In the genomic region with DNA sequence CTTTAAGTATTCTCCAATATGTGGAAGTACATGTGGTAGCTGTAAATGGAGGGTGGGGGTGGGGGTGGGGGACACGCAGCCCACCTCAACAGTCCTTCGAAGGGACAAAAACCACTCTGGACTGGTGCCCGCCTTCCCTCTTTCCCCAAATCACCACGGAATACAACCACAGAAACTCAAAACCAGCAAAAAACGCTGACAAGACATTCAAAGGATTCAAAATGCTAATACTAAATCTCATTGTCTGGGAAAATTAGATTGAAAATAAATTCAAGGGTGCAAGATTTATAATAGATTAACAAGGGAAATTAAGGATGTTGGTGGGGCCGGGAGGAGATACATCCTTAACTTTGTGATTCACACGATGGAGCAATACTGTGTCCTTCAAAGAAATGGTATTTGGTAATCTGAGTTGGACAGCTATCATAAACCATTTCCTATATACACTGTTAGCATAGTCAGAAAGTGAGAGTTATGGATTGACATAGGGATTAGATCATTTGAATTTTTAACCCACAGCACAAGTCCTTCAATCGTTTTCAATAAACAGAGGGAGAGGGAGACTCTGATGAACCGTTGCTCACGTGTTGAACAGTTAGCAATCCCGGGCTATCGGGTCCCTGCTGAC, we compare ENCODE assay signal across 1 cellular context.
TF ChIP-seq lines count a peak whose summit lies in the region.

No MANE protein-coding gene starts in this region.

TF ChIP-seq in K562, 482 proteins besides CTCF, POLR2A, EP300 and RAD21 (continued from another document and continues in another):
- TF ChIP-seq, protein P1, sequence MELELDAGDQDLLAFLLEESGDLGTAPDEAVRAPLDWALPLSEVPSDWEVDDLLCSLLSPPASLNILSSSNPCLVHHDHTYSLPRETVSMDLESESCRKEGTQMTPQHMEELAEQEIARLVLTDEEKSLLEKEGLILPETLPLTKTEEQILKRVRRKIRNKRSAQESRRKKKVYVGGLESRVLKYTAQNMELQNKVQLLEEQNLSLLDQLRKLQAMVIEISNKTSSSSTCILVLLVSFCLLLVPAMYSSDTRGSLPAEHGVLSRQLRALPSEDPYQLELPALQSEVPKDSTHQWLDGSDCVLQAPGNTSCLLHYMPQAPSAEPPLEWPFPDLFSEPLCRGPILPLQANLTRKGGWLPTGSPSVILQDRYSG (tag; conservative IDR thresholded peaks at IDR 0.05; ENCODE audit: low read depth), result no peak
- TF ChIP-seq SP1 (CRISPR knock-in tag; IDR thresholded peaks at IDR 0.05), result no peak
- TF ChIP-seq, protein P2, sequence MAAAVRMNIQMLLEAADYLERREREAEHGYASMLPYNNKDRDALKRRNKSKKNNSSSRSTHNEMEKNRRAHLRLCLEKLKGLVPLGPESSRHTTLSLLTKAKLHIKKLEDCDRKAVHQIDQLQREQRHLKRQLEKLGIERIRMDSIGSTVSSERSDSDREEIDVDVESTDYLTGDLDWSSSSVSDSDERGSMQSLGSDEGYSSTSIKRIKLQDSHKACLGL (CRISPR knock-in tag; IDR thresholded peaks at IDR 0.05; ENCODE audit: borderline replicate concordance, poor library complexity, severe bottlenecking), result no peak
- TF ChIP-seq, protein P3, sequence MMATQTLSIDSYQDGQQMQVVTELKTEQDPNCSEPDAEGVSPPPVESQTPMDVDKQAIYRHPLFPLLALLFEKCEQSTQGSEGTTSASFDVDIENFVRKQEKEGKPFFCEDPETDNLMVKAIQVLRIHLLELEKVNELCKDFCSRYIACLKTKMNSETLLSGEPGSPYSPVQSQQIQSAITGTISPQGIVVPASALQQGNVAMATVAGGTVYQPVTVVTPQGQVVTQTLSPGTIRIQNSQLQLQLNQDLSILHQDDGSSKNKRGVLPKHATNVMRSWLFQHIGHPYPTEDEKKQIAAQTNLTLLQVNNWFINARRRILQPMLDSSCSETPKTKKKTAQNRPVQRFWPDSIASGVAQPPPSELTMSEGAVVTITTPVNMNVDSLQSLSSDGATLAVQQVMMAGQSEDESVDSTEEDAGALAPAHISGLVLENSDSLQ (IDR thresholded peaks at IDR 0.05), result peak; percentile 5; the same call in 1 of the 2 replicates
- no peak for TF ChIP-seq THRAP3 (IDR thresholded peaks at IDR 0.05; ENCODE audit: borderline replicate concordance)
- no peak for TF ChIP-seq ZFPM2 (CRISPR knock-in tag; IDR thresholded peaks at IDR 0.05)
- TF ChIP-seq TAF7 (tag; IDR thresholded peaks at IDR 0.05), result no peak
- no peak for TF ChIP-seq FOXA1 (IDR thresholded peaks at IDR 0.05; ENCODE audit: borderline replicate concordance)
- TF ChIP-seq POLR2B (IDR thresholded peaks at IDR 0.05; ENCODE audit: low read depth, partially characterized antibody), result no peak
- TF ChIP-seq, protein P4, sequence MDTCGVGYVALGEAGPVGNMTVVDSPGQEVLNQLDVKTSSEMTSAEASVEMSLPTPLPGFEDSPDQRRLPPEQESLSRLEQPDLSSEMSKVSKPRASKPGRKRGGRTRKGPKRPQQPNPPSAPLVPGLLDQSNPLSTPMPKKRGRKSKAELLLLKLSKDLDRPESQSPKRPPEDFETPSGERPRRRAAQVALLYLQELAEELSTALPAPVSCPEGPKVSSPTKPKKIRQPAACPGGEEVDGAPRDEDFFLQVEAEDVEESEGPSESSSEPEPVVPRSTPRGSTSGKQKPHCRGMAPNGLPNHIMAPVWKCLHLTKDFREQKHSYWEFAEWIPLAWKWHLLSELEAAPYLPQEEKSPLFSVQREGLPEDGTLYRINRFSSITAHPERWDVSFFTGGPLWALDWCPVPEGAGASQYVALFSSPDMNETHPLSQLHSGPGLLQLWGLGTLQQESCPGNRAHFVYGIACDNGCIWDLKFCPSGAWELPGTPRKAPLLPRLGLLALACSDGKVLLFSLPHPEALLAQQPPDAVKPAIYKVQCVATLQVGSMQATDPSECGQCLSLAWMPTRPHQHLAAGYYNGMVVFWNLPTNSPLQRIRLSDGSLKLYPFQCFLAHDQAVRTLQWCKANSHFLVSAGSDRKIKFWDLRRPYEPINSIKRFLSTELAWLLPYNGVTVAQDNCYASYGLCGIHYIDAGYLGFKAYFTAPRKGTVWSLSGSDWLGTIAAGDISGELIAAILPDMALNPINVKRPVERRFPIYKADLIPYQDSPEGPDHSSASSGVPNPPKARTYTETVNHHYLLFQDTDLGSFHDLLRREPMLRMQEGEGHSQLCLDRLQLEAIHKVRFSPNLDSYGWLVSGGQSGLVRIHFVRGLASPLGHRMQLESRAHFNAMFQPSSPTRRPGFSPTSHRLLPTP (IDR thresholded peaks at IDR 0.05; ENCODE audit: borderline replicate concordance, extremely low read depth, insufficient read length), result no peak
- TF ChIP-seq, protein P5, sequence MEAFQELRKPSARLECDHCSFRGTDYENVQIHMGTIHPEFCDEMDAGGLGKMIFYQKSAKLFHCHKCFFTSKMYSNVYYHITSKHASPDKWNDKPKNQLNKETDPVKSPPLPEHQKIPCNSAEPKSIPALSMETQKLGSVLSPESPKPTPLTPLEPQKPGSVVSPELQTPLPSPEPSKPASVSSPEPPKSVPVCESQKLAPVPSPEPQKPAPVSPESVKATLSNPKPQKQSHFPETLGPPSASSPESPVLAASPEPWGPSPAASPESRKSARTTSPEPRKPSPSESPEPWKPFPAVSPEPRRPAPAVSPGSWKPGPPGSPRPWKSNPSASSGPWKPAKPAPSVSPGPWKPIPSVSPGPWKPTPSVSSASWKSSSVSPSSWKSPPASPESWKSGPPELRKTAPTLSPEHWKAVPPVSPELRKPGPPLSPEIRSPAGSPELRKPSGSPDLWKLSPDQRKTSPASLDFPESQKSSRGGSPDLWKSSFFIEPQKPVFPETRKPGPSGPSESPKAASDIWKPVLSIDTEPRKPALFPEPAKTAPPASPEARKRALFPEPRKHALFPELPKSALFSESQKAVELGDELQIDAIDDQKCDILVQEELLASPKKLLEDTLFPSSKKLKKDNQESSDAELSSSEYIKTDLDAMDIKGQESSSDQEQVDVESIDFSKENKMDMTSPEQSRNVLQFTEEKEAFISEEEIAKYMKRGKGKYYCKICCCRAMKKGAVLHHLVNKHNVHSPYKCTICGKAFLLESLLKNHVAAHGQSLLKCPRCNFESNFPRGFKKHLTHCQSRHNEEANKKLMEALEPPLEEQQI (IDR thresholded peaks at IDR 0.05), result no peak
- peak; percentile 92 for TF ChIP-seq C11orf30 (IDR thresholded peaks at IDR 0.05; ENCODE audit: low read depth)
- no peak for TF ChIP-seq ZBTB1 (CRISPR knock-in tag; IDR thresholded peaks at IDR 0.05; ENCODE audit: borderline replicate concordance, low read depth)
- TF ChIP-seq CBFB (CRISPR knock-in tag; IDR thresholded peaks at IDR 0.05), result no peak
- TF ChIP-seq MAFF (IDR thresholded peaks at IDR 0.05; ENCODE audit: low read length), result peak; percentile 87
- peak; percentile 18; the same call in 1 of the 2 replicates for TF ChIP-seq DPF2 (IDR thresholded peaks at IDR 0.05)
- TF ChIP-seq, protein P6, sequence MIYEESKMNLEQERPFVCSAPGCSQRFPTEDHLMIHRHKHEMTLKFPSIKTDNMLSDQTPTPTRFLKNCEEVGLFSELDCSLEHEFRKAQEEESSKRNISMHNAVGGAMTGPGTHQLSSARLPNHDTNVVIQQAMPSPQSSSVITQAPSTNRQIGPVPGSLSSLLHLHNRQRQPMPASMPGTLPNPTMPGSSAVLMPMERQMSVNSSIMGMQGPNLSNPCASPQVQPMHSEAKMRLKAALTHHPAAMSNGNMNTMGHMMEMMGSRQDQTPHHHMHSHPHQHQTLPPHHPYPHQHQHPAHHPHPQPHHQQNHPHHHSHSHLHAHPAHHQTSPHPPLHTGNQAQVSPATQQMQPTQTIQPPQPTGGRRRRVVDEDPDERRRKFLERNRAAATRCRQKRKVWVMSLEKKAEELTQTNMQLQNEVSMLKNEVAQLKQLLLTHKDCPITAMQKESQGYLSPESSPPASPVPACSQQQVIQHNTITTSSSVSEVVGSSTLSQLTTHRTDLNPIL (CRISPR knock-in tag; IDR thresholded peaks at IDR 0.05), result no peak
- TF ChIP-seq CEBPG (CRISPR knock-in tag; IDR thresholded peaks at IDR 0.05), result no peak
- peak; percentile 46 to 79 for TF ChIP-seq CEBPG (tag; conservative IDR thresholded peaks at IDR 0.05 in 1 of 2, IDR thresholded peaks at IDR 0.05 in 1 of 2)
- TF ChIP-seq ILF3 (IDR thresholded peaks at IDR 0.05; ENCODE audit: borderline replicate concordance), result no peak
- 0 out of 4 replicates have a peak, but pooled peaks of 1 of the 2 experiments have one; percentile 7 for TF ChIP-seq HDAC1 (IDR thresholded peaks at IDR 0.05)
- no peak for TF ChIP-seq MYNN (IDR thresholded peaks at IDR 0.05)
- no peak for TF ChIP-seq MYNN (CRISPR knock-in tag; IDR thresholded peaks at IDR 0.05)
- peak; percentile 84 for TF ChIP-seq MAFG (tag; conservative IDR thresholded peaks at IDR 0.05)
- TF ChIP-seq RUNX1 (IDR thresholded peaks at IDR 0.05; ENCODE audit: low read depth), result no peak
- TF ChIP-seq RBM34 (IDR thresholded peaks at IDR 0.05; ENCODE audit: borderline replicate concordance, insufficient read depth, low read length), result no peak
- TF ChIP-seq ZNF707 (CRISPR knock-in tag; conservative IDR thresholded peaks at IDR 0.05), result no peak
- TF ChIP-seq POU5F1 (IDR thresholded peaks at IDR 0.05; ENCODE audit: borderline replicate concordance, low read depth, low read length, partially characterized antibody), result no peak
- TF ChIP-seq DNMT1 (IDR thresholded peaks at IDR 0.05), result no peak
- no peak for TF ChIP-seq ZNF445 (CRISPR knock-in tag; IDR thresholded peaks at IDR 0.05; ENCODE audit: low read depth)
- no peak for TF ChIP-seq SETDB1 (IDR thresholded peaks at IDR 0.05; ENCODE audit: low read length)
- TF ChIP-seq MBD2 (IDR thresholded peaks at IDR 0.05; ENCODE audit: borderline replicate concordance, low read depth), result no peak
- TF ChIP-seq MYBL2 (IDR thresholded peaks at IDR 0.05; ENCODE audit: low read depth), result no peak
- no peak for TF ChIP-seq MYBL2 (CRISPR knock-in tag; IDR thresholded peaks at IDR 0.05; ENCODE audit: borderline replicate concordance)
- TF ChIP-seq, protein P7, sequence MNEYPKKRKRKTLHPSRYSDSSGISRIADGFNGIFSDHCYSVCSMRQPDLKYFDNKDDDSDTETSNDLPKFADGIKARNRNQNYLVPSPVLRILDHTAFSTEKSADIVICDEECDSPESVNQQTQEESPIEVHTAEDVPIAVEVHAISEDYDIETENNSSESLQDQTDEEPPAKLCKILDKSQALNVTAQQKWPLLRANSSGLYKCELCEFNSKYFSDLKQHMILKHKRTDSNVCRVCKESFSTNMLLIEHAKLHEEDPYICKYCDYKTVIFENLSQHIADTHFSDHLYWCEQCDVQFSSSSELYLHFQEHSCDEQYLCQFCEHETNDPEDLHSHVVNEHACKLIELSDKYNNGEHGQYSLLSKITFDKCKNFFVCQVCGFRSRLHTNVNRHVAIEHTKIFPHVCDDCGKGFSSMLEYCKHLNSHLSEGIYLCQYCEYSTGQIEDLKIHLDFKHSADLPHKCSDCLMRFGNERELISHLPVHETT (CRISPR knock-in tag; conservative IDR thresholded peaks at IDR 0.05 in 1 of 2, IDR thresholded peaks at IDR 0.05 in 1 of 2), result 0 out of 4 replicates have a peak, but pooled peaks of 1 of the 2 experiments have one; percentile 3
- no peak for TF ChIP-seq ETV1 (tag; conservative IDR thresholded peaks at IDR 0.05; ENCODE audit: low read depth)
- no peak for TF ChIP-seq SIN3A (IDR thresholded peaks at IDR 0.05; ENCODE audit: borderline replicate concordance in 2 of 2, control insufficient read depth in 1 of 2, low read depth in 2 of 2, low read length in 2 of 2)
- TF ChIP-seq KAT2B (IDR thresholded peaks at IDR 0.05; ENCODE audit: low read depth, low read length), result no peak
- TF ChIP-seq, protein P8, sequence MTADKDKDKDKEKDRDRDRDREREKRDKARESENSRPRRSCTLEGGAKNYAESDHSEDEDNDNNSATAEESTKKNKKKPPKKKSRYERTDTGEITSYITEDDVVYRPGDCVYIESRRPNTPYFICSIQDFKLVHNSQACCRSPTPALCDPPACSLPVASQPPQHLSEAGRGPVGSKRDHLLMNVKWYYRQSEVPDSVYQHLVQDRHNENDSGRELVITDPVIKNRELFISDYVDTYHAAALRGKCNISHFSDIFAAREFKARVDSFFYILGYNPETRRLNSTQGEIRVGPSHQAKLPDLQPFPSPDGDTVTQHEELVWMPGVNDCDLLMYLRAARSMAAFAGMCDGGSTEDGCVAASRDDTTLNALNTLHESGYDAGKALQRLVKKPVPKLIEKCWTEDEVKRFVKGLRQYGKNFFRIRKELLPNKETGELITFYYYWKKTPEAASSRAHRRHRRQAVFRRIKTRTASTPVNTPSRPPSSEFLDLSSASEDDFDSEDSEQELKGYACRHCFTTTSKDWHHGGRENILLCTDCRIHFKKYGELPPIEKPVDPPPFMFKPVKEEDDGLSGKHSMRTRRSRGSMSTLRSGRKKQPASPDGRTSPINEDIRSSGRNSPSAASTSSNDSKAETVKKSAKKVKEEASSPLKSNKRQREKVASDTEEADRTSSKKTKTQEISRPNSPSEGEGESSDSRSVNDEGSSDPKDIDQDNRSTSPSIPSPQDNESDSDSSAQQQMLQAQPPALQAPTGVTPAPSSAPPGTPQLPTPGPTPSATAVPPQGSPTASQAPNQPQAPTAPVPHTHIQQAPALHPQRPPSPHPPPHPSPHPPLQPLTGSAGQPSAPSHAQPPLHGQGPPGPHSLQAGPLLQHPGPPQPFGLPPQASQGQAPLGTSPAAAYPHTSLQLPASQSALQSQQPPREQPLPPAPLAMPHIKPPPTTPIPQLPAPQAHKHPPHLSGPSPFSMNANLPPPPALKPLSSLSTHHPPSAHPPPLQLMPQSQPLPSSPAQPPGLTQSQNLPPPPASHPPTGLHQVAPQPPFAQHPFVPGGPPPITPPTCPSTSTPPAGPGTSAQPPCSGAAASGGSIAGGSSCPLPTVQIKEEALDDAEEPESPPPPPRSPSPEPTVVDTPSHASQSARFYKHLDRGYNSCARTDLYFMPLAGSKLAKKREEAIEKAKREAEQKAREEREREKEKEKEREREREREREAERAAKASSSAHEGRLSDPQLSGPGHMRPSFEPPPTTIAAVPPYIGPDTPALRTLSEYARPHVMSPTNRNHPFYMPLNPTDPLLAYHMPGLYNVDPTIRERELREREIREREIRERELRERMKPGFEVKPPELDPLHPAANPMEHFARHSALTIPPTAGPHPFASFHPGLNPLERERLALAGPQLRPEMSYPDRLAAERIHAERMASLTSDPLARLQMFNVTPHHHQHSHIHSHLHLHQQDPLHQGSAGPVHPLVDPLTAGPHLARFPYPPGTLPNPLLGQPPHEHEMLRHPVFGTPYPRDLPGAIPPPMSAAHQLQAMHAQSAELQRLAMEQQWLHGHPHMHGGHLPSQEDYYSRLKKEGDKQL (CRISPR knock-in tag; IDR thresholded peaks at IDR 0.05; ENCODE audit: borderline replicate concordance), result no peak
- TF ChIP-seq, protein P9, sequence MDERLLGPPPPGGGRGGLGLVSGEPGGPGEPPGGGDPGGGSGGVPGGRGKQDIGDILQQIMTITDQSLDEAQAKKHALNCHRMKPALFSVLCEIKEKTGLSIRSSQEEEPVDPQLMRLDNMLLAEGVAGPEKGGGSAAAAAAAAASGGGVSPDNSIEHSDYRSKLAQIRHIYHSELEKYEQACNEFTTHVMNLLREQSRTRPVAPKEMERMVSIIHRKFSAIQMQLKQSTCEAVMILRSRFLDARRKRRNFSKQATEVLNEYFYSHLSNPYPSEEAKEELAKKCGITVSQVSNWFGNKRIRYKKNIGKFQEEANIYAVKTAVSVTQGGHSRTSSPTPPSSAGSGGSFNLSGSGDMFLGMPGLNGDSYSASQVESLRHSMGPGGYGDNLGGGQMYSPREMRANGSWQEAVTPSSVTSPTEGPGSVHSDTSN (CRISPR knock-in tag; IDR thresholded peaks at IDR 0.05; ENCODE audit: low read depth), result no peak
- TF ChIP-seq, protein P9 (tag; conservative IDR thresholded peaks at IDR 0.05; ENCODE audit: low read depth), result peak; percentile 48
- no peak for TF ChIP-seq NFATC3 (IDR thresholded peaks at IDR 0.05)
